Comparison of ENCODE assay signal across 1 cellular context in the genomic region with DNA sequence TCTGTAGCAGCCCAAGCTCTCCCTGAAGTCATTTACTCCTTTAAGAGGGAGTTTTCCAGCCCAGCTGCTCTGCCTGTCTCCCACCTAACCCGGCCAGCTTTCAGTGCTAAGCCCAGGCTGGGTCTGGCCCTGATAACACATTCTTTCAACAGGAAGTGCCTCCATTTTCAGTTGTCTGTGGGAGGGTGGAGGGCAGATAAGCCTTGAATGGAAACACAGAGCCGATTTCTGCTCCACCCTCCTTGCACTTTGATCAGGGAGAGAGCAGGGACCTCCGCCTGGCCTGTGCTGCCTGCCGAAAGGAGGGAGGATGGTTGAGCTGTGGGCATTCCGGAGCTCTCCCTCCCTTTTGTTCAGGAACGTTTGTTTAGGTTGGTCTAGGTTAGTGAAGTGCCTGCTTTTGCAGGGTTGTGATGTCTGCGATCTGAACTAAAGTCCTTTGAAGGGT.
TF ChIP-seq lines count a peak whose summit lies in the region.

No MANE protein-coding gene starts in this region.

TF ChIP-seq in HepG2, 621 proteins besides CTCF, POLR2A, EP300 and RAD21 (continued from another document and continues in another):
- TF ChIP-seq, protein P1, sequence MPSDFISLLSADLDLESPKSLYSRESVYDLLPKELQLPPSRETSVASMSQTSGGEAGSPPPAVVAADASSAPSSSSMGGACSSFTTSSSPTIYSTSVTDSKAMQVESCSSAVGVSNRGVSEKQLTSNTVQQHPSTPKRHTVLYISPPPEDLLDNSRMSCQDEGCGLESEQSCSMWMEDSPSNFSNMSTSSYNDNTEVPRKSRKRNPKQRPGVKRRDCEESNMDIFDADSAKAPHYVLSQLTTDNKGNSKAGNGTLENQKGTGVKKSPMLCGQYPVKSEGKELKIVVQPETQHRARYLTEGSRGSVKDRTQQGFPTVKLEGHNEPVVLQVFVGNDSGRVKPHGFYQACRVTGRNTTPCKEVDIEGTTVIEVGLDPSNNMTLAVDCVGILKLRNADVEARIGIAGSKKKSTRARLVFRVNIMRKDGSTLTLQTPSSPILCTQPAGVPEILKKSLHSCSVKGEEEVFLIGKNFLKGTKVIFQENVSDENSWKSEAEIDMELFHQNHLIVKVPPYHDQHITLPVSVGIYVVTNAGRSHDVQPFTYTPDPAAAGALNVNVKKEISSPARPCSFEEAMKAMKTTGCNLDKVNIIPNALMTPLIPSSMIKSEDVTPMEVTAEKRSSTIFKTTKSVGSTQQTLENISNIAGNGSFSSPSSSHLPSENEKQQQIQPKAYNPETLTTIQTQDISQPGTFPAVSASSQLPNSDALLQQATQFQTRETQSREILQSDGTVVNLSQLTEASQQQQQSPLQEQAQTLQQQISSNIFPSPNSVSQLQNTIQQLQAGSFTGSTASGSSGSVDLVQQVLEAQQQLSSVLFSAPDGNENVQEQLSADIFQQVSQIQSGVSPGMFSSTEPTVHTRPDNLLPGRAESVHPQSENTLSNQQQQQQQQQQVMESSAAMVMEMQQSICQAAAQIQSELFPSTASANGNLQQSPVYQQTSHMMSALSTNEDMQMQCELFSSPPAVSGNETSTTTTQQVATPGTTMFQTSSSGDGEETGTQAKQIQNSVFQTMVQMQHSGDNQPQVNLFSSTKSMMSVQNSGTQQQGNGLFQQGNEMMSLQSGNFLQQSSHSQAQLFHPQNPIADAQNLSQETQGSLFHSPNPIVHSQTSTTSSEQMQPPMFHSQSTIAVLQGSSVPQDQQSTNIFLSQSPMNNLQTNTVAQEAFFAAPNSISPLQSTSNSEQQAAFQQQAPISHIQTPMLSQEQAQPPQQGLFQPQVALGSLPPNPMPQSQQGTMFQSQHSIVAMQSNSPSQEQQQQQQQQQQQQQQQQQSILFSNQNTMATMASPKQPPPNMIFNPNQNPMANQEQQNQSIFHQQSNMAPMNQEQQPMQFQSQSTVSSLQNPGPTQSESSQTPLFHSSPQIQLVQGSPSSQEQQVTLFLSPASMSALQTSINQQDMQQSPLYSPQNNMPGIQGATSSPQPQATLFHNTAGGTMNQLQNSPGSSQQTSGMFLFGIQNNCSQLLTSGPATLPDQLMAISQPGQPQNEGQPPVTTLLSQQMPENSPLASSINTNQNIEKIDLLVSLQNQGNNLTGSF (CRISPR knock-in tag; IDR thresholded peaks at IDR 0.05): no peak
- TF ChIP-seq ZNF33B (CRISPR knock-in tag; IDR thresholded peaks at IDR 0.05): no peak
- no peak for TF ChIP-seq HHEX (CRISPR knock-in tag; IDR thresholded peaks at IDR 0.05)
- no peak for TF ChIP-seq ZNF121 (CRISPR knock-in tag; IDR thresholded peaks at IDR 0.05)
- TF ChIP-seq, protein P2, sequence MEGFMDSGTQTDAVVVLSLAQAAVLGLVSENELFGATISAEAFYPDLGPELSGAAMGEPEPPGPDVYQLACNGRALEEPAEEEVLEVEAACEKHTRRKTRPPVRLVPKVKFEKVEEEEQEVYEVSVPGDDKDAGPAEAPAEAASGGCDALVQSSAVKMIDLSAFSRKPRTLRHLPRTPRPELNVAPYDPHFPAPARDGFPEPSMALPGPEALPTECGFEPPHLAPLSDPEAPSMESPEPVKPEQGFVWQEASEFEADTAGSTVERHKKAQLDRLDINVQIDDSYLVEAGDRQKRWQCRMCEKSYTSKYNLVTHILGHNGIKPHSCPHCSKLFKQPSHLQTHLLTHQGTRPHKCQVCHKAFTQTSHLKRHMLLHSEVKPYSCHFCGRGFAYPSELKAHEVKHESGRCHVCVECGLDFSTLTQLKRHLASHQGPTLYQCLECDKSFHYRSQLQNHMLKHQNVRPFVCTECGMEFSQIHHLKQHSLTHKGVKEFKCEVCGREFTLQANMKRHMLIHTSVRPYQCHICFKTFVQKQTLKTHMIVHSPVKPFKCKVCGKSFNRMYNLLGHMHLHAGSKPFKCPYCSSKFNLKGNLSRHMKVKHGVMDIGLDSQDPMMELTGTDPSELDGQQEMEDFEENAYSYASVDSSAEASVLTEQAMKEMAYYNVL (CRISPR knock-in tag; IDR thresholded peaks at IDR 0.05; ENCODE audit: borderline replicate concordance): peak; percentile 87
- TF ChIP-seq NFRKB (IDR thresholded peaks at IDR 0.05): no peak
- no peak for TF ChIP-seq PCBP1 (IDR thresholded peaks at IDR 0.05; ENCODE audit: borderline replicate concordance, low read depth, low read length)
- TF ChIP-seq LCORL (IDR thresholded peaks at IDR 0.05): no peak
- peak; percentile 74 for TF ChIP-seq LCORL (CRISPR knock-in tag; IDR thresholded peaks at IDR 0.05)
- no peak for TF ChIP-seq ZNF615 (CRISPR knock-in tag; IDR thresholded peaks at IDR 0.05; ENCODE audit: borderline replicate concordance)
- no peak for TF ChIP-seq ZNF724P (CRISPR knock-in tag; IDR thresholded peaks at IDR 0.05; ENCODE audit: borderline replicate concordance)
- no peak for TF ChIP-seq ELF4 (CRISPR knock-in tag; IDR thresholded peaks at IDR 0.05; ENCODE audit: borderline replicate concordance)
- TF ChIP-seq ZNF556 (CRISPR knock-in tag; IDR thresholded peaks at IDR 0.05; ENCODE audit: borderline replicate concordance): no peak
- peak; percentile 98 for TF ChIP-seq ZMYM4 (CRISPR knock-in tag; IDR thresholded peaks at IDR 0.05)
- no peak for TF ChIP-seq PHF20 (CRISPR knock-in tag; IDR thresholded peaks at IDR 0.05)
- TF ChIP-seq MAFG (CRISPR knock-in tag; IDR thresholded peaks at IDR 0.05): no peak
- no peak for TF ChIP-seq NFE2 (CRISPR knock-in tag; IDR thresholded peaks at IDR 0.05)
- TF ChIP-seq ZNF562 (CRISPR knock-in tag; IDR thresholded peaks at IDR 0.05; ENCODE audit: borderline replicate concordance): no peak
- TF ChIP-seq, protein P3, sequence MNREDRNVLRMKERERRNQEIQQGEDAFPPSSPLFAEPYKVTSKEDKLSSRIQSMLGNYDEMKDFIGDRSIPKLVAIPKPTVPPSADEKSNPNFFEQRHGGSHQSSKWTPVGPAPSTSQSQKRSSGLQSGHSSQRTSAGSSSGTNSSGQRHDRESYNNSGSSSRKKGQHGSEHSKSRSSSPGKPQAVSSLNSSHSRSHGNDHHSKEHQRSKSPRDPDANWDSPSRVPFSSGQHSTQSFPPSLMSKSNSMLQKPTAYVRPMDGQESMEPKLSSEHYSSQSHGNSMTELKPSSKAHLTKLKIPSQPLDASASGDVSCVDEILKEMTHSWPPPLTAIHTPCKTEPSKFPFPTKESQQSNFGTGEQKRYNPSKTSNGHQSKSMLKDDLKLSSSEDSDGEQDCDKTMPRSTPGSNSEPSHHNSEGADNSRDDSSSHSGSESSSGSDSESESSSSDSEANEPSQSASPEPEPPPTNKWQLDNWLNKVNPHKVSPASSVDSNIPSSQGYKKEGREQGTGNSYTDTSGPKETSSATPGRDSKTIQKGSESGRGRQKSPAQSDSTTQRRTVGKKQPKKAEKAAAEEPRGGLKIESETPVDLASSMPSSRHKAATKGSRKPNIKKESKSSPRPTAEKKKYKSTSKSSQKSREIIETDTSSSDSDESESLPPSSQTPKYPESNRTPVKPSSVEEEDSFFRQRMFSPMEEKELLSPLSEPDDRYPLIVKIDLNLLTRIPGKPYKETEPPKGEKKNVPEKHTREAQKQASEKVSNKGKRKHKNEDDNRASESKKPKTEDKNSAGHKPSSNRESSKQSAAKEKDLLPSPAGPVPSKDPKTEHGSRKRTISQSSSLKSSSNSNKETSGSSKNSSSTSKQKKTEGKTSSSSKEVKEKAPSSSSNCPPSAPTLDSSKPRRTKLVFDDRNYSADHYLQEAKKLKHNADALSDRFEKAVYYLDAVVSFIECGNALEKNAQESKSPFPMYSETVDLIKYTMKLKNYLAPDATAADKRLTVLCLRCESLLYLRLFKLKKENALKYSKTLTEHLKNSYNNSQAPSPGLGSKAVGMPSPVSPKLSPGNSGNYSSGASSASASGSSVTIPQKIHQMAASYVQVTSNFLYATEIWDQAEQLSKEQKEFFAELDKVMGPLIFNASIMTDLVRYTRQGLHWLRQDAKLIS (CRISPR knock-in tag; IDR thresholded peaks at IDR 0.05): no peak
- no peak for TF ChIP-seq JUND (CRISPR knock-in tag; IDR thresholded peaks at IDR 0.05)
- TF ChIP-seq RNF2 (conservative IDR thresholded peaks at IDR 0.05; ENCODE audit: low read depth): no peak
- peak; percentile 83 for TF ChIP-seq HOXA3 (CRISPR knock-in tag; IDR thresholded peaks at IDR 0.05)
- TF ChIP-seq, protein P4, sequence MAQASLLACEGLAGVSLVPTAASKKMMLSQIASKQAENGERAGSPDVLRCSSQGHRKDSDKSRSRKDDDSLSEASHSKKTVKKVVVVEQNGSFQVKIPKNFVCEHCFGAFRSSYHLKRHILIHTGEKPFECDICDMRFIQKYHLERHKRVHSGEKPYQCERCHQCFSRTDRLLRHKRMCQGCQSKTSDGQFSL (CRISPR knock-in tag; IDR thresholded peaks at IDR 0.05): peak; percentile 64
- no peak for TF ChIP-seq ZNF382 (CRISPR knock-in tag; IDR thresholded peaks at IDR 0.05; ENCODE audit: borderline replicate concordance)
- TF ChIP-seq ZNF788 (CRISPR knock-in tag; IDR thresholded peaks at IDR 0.05; ENCODE audit: borderline replicate concordance): peak; percentile 83; the same call in 1 of the 2 replicates
- TF ChIP-seq, protein P5, sequence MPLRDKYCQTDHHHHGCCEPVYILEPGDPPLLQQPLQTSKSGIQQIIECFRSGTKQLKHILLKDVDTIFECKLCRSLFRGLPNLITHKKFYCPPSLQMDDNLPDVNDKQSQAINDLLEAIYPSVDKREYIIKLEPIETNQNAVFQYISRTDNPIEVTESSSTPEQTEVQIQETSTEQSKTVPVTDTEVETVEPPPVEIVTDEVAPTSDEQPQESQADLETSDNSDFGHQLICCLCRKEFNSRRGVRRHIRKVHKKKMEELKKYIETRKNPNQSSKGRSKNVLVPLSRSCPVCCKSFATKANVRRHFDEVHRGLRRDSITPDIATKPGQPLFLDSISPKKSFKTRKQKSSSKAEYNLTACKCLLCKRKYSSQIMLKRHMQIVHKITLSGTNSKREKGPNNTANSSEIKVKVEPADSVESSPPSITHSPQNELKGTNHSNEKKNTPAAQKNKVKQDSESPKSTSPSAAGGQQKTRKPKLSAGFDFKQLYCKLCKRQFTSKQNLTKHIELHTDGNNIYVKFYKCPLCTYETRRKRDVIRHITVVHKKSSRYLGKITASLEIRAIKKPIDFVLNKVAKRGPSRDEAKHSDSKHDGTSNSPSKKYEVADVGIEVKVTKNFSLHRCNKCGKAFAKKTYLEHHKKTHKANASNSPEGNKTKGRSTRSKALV (CRISPR knock-in tag; IDR thresholded peaks at IDR 0.05): no peak
- TF ChIP-seq ZNF496 (CRISPR knock-in tag; IDR thresholded peaks at IDR 0.05; ENCODE audit: insufficient replicate concordance): no peak
- peak; percentile 60; the same call in 1 of the 2 replicates for TF ChIP-seq IRF2 (CRISPR knock-in tag; IDR thresholded peaks at IDR 0.05)
- peak; percentile 63; the same call in 1 of the 2 replicates for TF ChIP-seq HNF4G (IDR thresholded peaks at IDR 0.05; ENCODE audit: borderline replicate concordance, low read depth, low read length)
- no peak; the same call in 1 of the 2 replicates for TF ChIP-seq HNF4G (CRISPR knock-in tag; IDR thresholded peaks at IDR 0.05; ENCODE audit: borderline replicate concordance, low read depth)
- peak; percentile 47; the same call in 1 of the 2 replicates for TF ChIP-seq ZNF772 (CRISPR knock-in tag; IDR thresholded peaks at IDR 0.05)
- no peak for TF ChIP-seq CAMTA2 (CRISPR knock-in tag; IDR thresholded peaks at IDR 0.05; ENCODE audit: borderline replicate concordance)
- peak; percentile 83 for TF ChIP-seq XRCC5 (optimal IDR thresholded peaks at IDR 0.05; ENCODE audit: low read length)
- TF ChIP-seq, protein P6, sequence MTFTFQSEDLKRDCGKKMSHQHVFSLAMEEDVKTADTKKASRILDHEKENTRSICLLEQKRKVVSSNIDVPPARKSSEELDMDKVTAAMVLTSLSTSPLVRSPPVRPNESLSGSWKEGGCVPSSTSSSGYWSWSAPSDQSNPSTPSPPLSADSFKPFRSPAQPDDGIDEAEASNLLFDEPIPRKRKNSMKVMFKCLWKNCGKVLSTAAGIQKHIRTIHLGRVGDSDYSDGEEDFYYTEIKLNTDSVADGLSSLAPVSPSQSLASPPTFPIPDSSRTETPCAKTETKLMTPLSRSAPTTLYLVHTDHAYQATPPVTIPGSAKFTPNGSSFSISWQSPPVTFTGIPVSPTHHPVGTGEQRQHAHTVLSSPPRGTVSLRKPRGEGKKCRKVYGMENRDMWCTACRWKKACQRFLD (CRISPR knock-in tag; IDR thresholded peaks at IDR 0.05; ENCODE audit: borderline replicate concordance): no peak
- no peak for TF ChIP-seq ZMAT3 (CRISPR knock-in tag; conservative IDR thresholded peaks at IDR 0.05)
- no peak for TF ChIP-seq ZSCAN22 (CRISPR knock-in tag; IDR thresholded peaks at IDR 0.05)
- 0 out of 2 replicates have a peak, but pooled peaks have one; percentile 13 for TF ChIP-seq PPARG (CRISPR knock-in tag; conservative IDR thresholded peaks at IDR 0.05)
- TF ChIP-seq ZBTB21 (CRISPR knock-in tag; IDR thresholded peaks at IDR 0.05): no peak
- TF ChIP-seq, protein P7, sequence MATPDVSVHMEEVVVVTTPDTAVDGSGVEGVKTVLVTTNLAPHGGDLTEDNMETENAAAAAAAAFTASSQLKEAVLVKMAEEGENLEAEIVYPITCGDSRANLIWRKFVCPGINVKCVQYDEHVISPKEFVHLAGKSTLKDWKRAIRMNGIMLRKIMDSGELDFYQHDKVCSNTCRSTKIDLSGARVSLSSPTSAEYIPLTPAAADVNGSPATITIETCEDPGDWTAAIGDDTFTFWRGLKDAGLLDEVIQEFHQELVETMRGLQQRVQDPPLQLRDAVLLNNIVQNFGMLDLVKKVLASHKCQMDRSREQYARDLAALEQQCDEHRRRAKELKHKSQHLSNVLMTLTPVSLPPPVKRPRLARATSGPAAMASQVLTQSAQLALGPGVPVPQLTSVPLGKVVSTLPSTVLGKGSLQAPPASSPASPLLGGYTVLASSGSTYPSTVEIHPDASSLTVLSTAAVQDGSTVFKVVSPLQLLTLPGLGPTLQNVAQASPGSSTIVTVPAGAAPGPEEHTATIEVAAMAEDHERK (CRISPR knock-in tag; IDR thresholded peaks at IDR 0.05; ENCODE audit: low read depth): no peak
- TF ChIP-seq ZNF782 (CRISPR knock-in tag; IDR thresholded peaks at IDR 0.05; ENCODE audit: borderline replicate concordance): no peak
- TF ChIP-seq ZNF878 (CRISPR knock-in tag; IDR thresholded peaks at IDR 0.05): no peak
- no peak for TF ChIP-seq RFX5 (IDR thresholded peaks at IDR 0.05; ENCODE audit: low read depth, low read length)
